24 cellular contexts compared by ENCODE assay signal in genomic region chr7:91916068-91916440, GRCh38.
"Had no signal": no experiment of that assay in that cellular context is flagged by ENCODE, and none has a peak within 500 bp of the region (broad histone marks: within the 10 kb centered on the region; RNA-seq: fewer than 3 reads in every experiment).

No MANE protein-coding gene starts in this region.

- H3K36me3 ChIP-seq: adrenal gland, colonic mucosa, esophagus squamous epithelium, heart left ventricle, vagina had no signal

- ATAC-seq: activated T-cell treated with anti-CD3 and anti-CD28 coated beads, Interleukin-2, amount 50 U/mL, for 4 hours; heart left ventricle; left cardiac atrium; right cardiac atrium; stimulated activated naive B cell treated with anti-CD40 and anti-IgM and Interleukin-4, amounts not matched to agents 10 μg/mL and 1 μg/mL and 100 μg/mL, for 72 hours had no signal

- H3K27ac Mint-ChIP-seq: activated naive CD8-positive, alpha-beta T cell; activated T-helper 2 cell treated with anti-CD3 and anti-CD28 coated beads, Interferon-gamma antibody, Interleukin-2, Interleukin-4, amounts not matched to agents 10 μg/mL and 5 μg/mL and 100 μg/mL, durations not matched to agents 14 hours and 24 hours and 36 hours; nephron; stimulated activated naive B cell treated with anti-CD40 and anti-IgM and Interleukin-4, amounts not matched to agents 10 μg/mL and 1 μg/mL and 100 μg/mL, for 72 hours; T-helper 2 cell treated with Interferon-gamma antibody and Interleukin-4, amounts not matched to agents 5 μg/mL and 100 μg/mL, for 36 hours had no signal

- H3K4me3 Mint-ChIP-seq: activated naive CD8-positive, alpha-beta T cell; activated T-cell treated with anti-CD3 and anti-CD28 coated beads, Interleukin-2, amount 50 U/mL, for 4 hours; nephron; stimulated activated naive B cell treated with anti-CD40 and anti-IgM and Interleukin-4, amounts not matched to agents 10 μg/mL and 1 μg/mL and 100 μg/mL, for 72 hours; T-helper 2 cell treated with Interferon-gamma antibody and Interleukin-4, amounts not matched to agents 5 μg/mL and 100 μg/mL, for 36 hours had no signal

- H3K4me1 Mint-ChIP-seq: nephron; stimulated activated naive B cell treated with anti-CD40 and anti-IgM and Interleukin-4, amounts not matched to agents 10 μg/mL and 1 μg/mL and 100 μg/mL, for 72 hours had no signal

- H2AFZ ChIP-seq: parathyroid adenoma had no signal

- DNase-seq: activated CD4-positive, alpha-beta T cell treated with anti-CD3 and anti-CD28 coated beads for 1 hour; activated CD8-positive, alpha-beta memory T cell treated with anti-CD3 and anti-CD28 coated beads, Interleukin-2, amount 50 U/mL, for 48 hours; activated naive CD4-positive, alpha-beta T cell; activated T-cell treated with anti-CD3 and anti-CD28 coated beads, Interleukin-2, amount 50 U/mL, for 4 hours; adrenal gland; colonic mucosa; esophagus squamous epithelium; heart left ventricle; islet precursor cell; left cardiac atrium; midbrain; right cardiac atrium; stimulated activated CD4-positive, alpha-beta T cell treated with anti-CD3 and anti-CD28 coated beads, Interleukin-15, amount 100 ng/mL, for 24 hours; stimulated activated CD8-positive, alpha-beta memory T cell treated with anti-CD3 and anti-CD28 coated beads, Interleukin-4, amount 100 ng/mL, for 48 hours; stimulated activated naive B cell treated with anti-CD40 and anti-IgM and Interleukin-4, amounts not matched to agents 10 μg/mL and 1 μg/mL and 100 μg/mL, for 72 hours; testis; trophoblast cell had no signal

- H3K4me3 ChIP-seq: adrenal gland, colonic mucosa, esophagus squamous epithelium, heart left ventricle, skin epidermis, testis, vagina had no signal

- H3K9me3 ChIP-seq: adrenal gland, colonic mucosa, esophagus squamous epithelium, heart left ventricle, testis, vagina had no signal

- H3K27ac ChIP-seq: adrenal gland, colonic mucosa, esophagus squamous epithelium, heart left ventricle, parathyroid adenoma, skin epidermis, testis, vagina had no signal

- H3K4me1 ChIP-seq: adrenal gland, colonic mucosa, parathyroid adenoma, testis, vagina had no signal

- H3K36me3 Mint-ChIP-seq: activated naive CD8-positive, alpha-beta T cell; stimulated activated naive B cell treated with anti-CD40 and anti-IgM and Interleukin-4, amounts not matched to agents 10 μg/mL and 1 μg/mL and 100 μg/mL, for 72 hours had no signal

- H3K9me3 Mint-ChIP-seq: activated T-cell treated with anti-CD3 and anti-CD28 coated beads, Interleukin-2, amount 50 U/mL, for 4 hours; activated T-helper 2 cell treated with anti-CD3 and anti-CD28 coated beads, Interferon-gamma antibody, Interleukin-2, Interleukin-4, amounts not matched to agents 10 μg/mL and 5 μg/mL and 100 μg/mL, durations not matched to agents 14 hours and 24 hours and 36 hours; nephron; stimulated activated naive B cell treated with anti-CD40 and anti-IgM and Interleukin-4, amounts not matched to agents 10 μg/mL and 1 μg/mL and 100 μg/mL, for 72 hours; T-helper 2 cell treated with Interferon-gamma antibody and Interleukin-4, amounts not matched to agents 5 μg/mL and 100 μg/mL, for 36 hours had no signal

- H3K79me2 ChIP-seq: parathyroid adenoma had no signal

- H3K27me3 ChIP-seq: adrenal gland, colonic mucosa, esophagus squamous epithelium, heart left ventricle, testis, vagina had no signal

- H3K9ac ChIP-seq: parathyroid adenoma had no signal
